Comparison of ENCODE assay signal across 17 cellular contexts in genomic region chr5:137700282-137700680, GRCh38. TPM values are rescaled to one million over a fixed set of nuclear protein-coding genes. Genes with fewer than 3 reads are reported as not detected.
A peak's percentile ranks its signal among the peaks of the same experiment; 100 is the strongest.
DNase-seq lines count a peak whose midpoint lies in the region; ATAC-seq, FAIRE-seq and TF ChIP-seq lines count a peak whose summit lies in the region.
"Had no signal": no experiment of that assay in that cellular context is flagged by ENCODE, and none has a peak within 500 bp of the region (broad histone marks: within the 10 kb centered on the region; RNA-seq: fewer than 3 reads in every experiment).

No MANE protein-coding gene starts in this region.

- intact Hi-C loops in heart right ventricle (cut with DNase I) = loop anchor here in 1 of 10 donors (5.0 kb wide), 1 partner anchor 33 kb away; no protein-coding TSS in a partner anchor
- intact Hi-C loops in Right ventricle myocardium superior (cut with DNase I) = no loop called here

- no peaks in the 10 kb centered on the region for H3K9me3 ChIP-seq in heart right ventricle

- WGBS in heart right ventricle, 2 donors = 88 to 89% methylated on average over 3 of the region's 3 CpGs

- FAIRE-seq in GM12891 (lab: Jason Lieb, UNC) = no peak
- FAIRE-seq: GM12892 had no signal

- peaks cover 13 to 40% (median 32%) of the 10 kb centered on the region in 9 donors for H3K4me1 ChIP-seq in heart right ventricle

- H3K36me3 Mint-ChIP-seq in mesothelial cell of epicardium = peaks cover 4% of the 10 kb centered on the region
- H3K36me3 Mint-ChIP-seq: CD14-positive monocyte had no signal

- no peak overlapping the region for H3K4me3 Mint-ChIP-seq in mesothelial cell of epicardium
- H3K4me3 Mint-ChIP-seq: CD14-positive monocyte, HFFc6 had no signal

- no peaks in the 10 kb centered on the region for H3K9me3 Mint-ChIP-seq in mesothelial cell of epicardium
- H3K9me3 Mint-ChIP-seq: CD14-positive monocyte, HFFc6 had no signal

- H3K4me3 ChIP-seq in heart right ventricle (no peak overlapping the region), H7 (ENCODE audit: insufficient read depth, low read depth, low read length) (no peak overlapping the region)

- peaks cover 18% of the 10 kb centered on the region for H3K4me1 Mint-ChIP-seq in mesothelial cell of epicardium

- H3K27me3 Mint-ChIP-seq in mesothelial cell of epicardium (ENCODE audit: low read depth) = no peaks in the 10 kb centered on the region

- peaks cover 0 to 43% (median 2%) of the 10 kb centered on the region in 9 donors for H3K36me3 ChIP-seq in heart right ventricle
- no peaks in the 10 kb centered on the region; the same call in 1 of the 2 replicates for H3K36me3 ChIP-seq in H7 (replicated peaks; ENCODE audit: control insufficient read depth, insufficient read depth, low read length)

- TF ChIP-seq POLR2A in GM12891 (IDR thresholded peaks at IDR 0.05; ENCODE audit: low read depth, low read length) = no peak

- H3K27ac Mint-ChIP-seq in mesothelial cell of epicardium = peak overlapping the region; percentile 79
- H3K27ac Mint-ChIP-seq: CD14-positive monocyte, HFFc6 had no signal

- DNase-seq in heart right ventricle = no peak
- DNase-seq in Right ventricle myocardium superior = no peak
- peak; percentile 76 for DNase-seq in amniotic epithelial cell (ENCODE audit: low read depth)
- no peak for DNase-seq in mesothelial cell of epicardium (ENCODE audit: low spot score in 2 of 2, unreplicated experiment in 2 of 2)
- no peak for DNase-seq in H7
- DNase-seq in glomerular visceral epithelial cell (ENCODE audit: extremely low spot score) = no peak
- DNase-seq in GM12891 (ENCODE audit: insufficient read length, low spot score) = no peak
- no peak for DNase-seq in HuH-7.5 (ENCODE audit: low spot score)
- DNase-seq: Calu3, HFFc6, KG1, NCI-H1105, NCI-H187, NCI-H774 had no signal

- ATAC-seq in heart right ventricle (no peak), Right ventricle myocardium superior (ENCODE audit: poor library complexity) (no peak)
- ATAC-seq: SK-N-SH treated with all-trans-retinoic acid at 6 μM for 48 hours had no signal

- H3K27ac ChIP-seq in heart right ventricle = peak overlapping the region in 8 of 10 donors; percentile 22 to 79 (median 63)

- H3K27me3 ChIP-seq in heart right ventricle = no peaks in the 10 kb centered on the region
- H3K27me3 ChIP-seq in H7 (ENCODE audit: control insufficient read depth, insufficient read depth, low read length) = no peaks in the 10 kb centered on the region

- TF ChIP-seq CTCF in heart right ventricle (IDR thresholded peaks at IDR 0.05) (no peak), mesothelial cell of epicardium (IDR thresholded peaks at IDR 0.05; ENCODE audit: unreplicated experiment) (no peak)

TF ChIP-seq in GM12891, 5 proteins besides CTCF, POLR2A, EP300 and RAD21:
- TF ChIP-seq POU2F2 (IDR thresholded peaks at IDR 0.05; ENCODE audit: low read depth, low read length) = no peak

RNA-seq across cellular contexts. Expression of gene KLHL3, which starts 35.6 kb away (rescaled TPM):
- total RNA-seq in heart right ventricle = 10 to 100 TPM; 20.4 to 37.4 (median 28.2) TPM
- polyA plus RNA-seq in heart right ventricle = 10 to 100 TPM; 12.4 to 23.2 TPM
- total RNA-seq in Right ventricle myocardium superior = 22.3 TPM
- total RNA-seq in mesothelial cell of epicardium = 12.7 to 16.5 TPM (median 13.1 TPM) in 3 replicates
- 3.8 and 4.6 TPM in 2 replicates for total RNA-seq in H7 (2014; rRNA removed; shearing (Covaris generic))
- polyA plus RNA-seq in GM12891 (2012; ENCODE audit: low read depth, missing spikeins) = 6.1 TPM
- polyA plus RNA-seq: CD14-positive monocyte had no signal

RNA-seq across cellular contexts. Expression of gene HNRNPA0, which starts 53.9 kb away (rescaled TPM):
- total RNA-seq in heart right ventricle (10 to 100 TPM; 12.4 to 23.8 (median 17.4) TPM), Right ventricle myocardium superior (12.1 TPM), mesothelial cell of epicardium (68.6 to 71.1 TPM (median 71.0 TPM) in 3 replicates)
- 10 to 100 TPM in 1 of 2 donors, 1 to 10 TPM in 1; 7.9 to 17.9 TPM for polyA plus RNA-seq in heart right ventricle
- 22.4 and 23.9 TPM in 2 replicates for total RNA-seq in H7 (2014; rRNA removed; shearing (Covaris generic))
- polyA plus RNA-seq in GM12891 (2012; ENCODE audit: low read depth, missing spikeins) = 28.5 TPM
